ENCODE assay signal across 11 cellular contexts in the genomic region with DNA sequence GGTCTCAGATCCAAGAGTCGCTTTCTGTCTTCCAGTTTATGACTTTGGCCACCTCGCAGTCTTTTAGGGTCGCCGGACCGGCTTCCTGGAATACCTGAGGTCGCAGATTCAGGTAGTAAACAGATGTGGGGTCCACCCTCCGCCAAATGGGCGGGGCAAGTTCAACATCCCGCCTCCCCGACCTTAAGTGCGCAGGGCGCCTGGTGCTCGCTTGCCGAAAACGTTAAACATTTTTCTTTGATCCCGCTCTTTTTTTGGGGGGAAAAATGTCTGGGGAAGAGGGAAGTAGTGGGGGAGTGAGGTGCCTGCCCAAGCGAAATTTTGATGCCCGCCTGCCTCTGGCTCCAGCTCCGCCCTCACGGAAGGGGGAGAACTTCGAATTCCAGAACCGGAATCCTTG.
DNase-seq lines count a peak whose midpoint lies in the region; ATAC-seq and TF ChIP-seq lines count a peak whose summit lies in the region.
"Had no signal": no experiment of that assay in that cellular context is flagged by ENCODE, and none has a peak within 500 bp of the region (broad histone marks: within the 10 kb centered on the region; RNA-seq: fewer than 3 reads in every experiment).

No MANE protein-coding gene starts in this region.

- H3K36me3 Mint-ChIP-seq in GM23338 (ENCODE audit: low read depth): no peaks in the 10 kb centered on the region

- peak overlapping the region; percentile 86 for H3K4me3 Mint-ChIP-seq in GM23338

- H3K4me3 ChIP-seq in A673 (ENCODE audit: low read depth, low read length, poor library complexity, severe bottlenecking): peak overlapping the region; percentile 34
- peak overlapping the region; percentile 78 for H3K4me3 ChIP-seq in GM23338
- peak overlapping the region; percentile 49 for H3K4me3 ChIP-seq in lower lobe of right lung

- H3K4me1 ChIP-seq in A673 (ENCODE audit: insufficient read depth, low read length, poor library complexity, severe bottlenecking) (no peaks in the 10 kb centered on the region), GM23338 (ENCODE audit: insufficient read depth) (peaks cover 26% of the 10 kb centered on the region), lower lobe of right lung (no peaks in the 10 kb centered on the region)

- no peaks in the 10 kb centered on the region for H4K20me1 ChIP-seq in GM23338 (replicated peaks; ENCODE audit: insufficient read depth)

- peaks cover 53% of the 10 kb centered on the region for H3K27me3 ChIP-seq in A673 (replicated peaks; ENCODE audit: insufficient read depth, low read depth, low read length, poor library complexity)
- peaks cover 85% of the 10 kb centered on the region for H3K27me3 ChIP-seq in GM23338 (ENCODE audit: insufficient read depth)
- peaks cover 71% of the 10 kb centered on the region for H3K27me3 ChIP-seq in lower lobe of right lung (ENCODE audit: low read depth)

- no peaks in the 10 kb centered on the region for H3K9me2 ChIP-seq in GM23338 (ENCODE audit: insufficient read depth)

- no peaks in the 10 kb centered on the region for H3K36me3 ChIP-seq in A673 (ENCODE audit: insufficient read depth, low read length, poor library complexity, severe bottlenecking)
- H3K36me3 ChIP-seq in GM23338 (ENCODE audit: insufficient read depth): no peaks in the 10 kb centered on the region
- no peaks in the 10 kb centered on the region for H3K36me3 ChIP-seq in lower lobe of right lung

- H3K9me3 Mint-ChIP-seq in GM23338: no peaks in the 10 kb centered on the region

- TF ChIP-seq CTCF in A673 (conservative IDR thresholded peaks at IDR 0.05; ENCODE audit: low read depth, low read length) (no peak), GM23338 (conservative IDR thresholded peaks at IDR 0.05; ENCODE audit: low read depth in 2 of 2) (no peak), lower lobe of right lung (IDR thresholded peaks at IDR 0.05) (no peak), omental fat pad (IDR thresholded peaks at IDR 0.05) (no peak)

- intact Hi-C loops in A673 (cut with micrococcal nuclease; ENCODE audit: unreplicated experiment): loop anchor here (10.0 kb wide), 1 partner anchor 495 kb away; no protein-coding TSS in a partner anchor
- intact Hi-C loops in lower lobe of right lung (cut with DNase I): no loop called here

- H3K27ac Mint-ChIP-seq in GM23338: no peak overlapping the region

- H3K27me3 Mint-ChIP-seq in GM23338 (ENCODE audit: insufficient read depth, low read depth, poor library complexity): peaks cover 46% of the 10 kb centered on the region

- DNase-seq in A673 (ENCODE audit: low spot score) (no peak), GM23338 (ENCODE audit: low spot score) (peak; percentile 82), ecto neural progenitor cell (ENCODE audit: low spot score) (peak; percentile 64), lower lobe of right lung (no peak), A172 (ENCODE audit: low spot score) (no peak), T1000 (lab: John Stamatoyannopoulos, UW) (no peak), omental fat pad (ENCODE audit: low spot score) (no peak)
- DNase-seq: activated CD4-positive, alpha-beta T cell treated with anti-CD3 and anti-CD28 coated beads, Interleukin-2, amount 50 U/mL, for 4 hours; DND-41; midbrain had no signal

- H3K27ac ChIP-seq in A673 (ENCODE audit: low read depth, low read length, poor library complexity, severe bottlenecking) (no peak overlapping the region), GM23338 (ENCODE audit: low read depth) (no peak overlapping the region), lower lobe of right lung (peak overlapping the region; percentile 75)

- ATAC-seq in GM23338 (peak; percentile 72), lower lobe of right lung (no peak), GM19324 (IDR thresholded peaks at IDR 0.05; ENCODE audit: low FRiP score, unreplicated experiment) (no peak), omental fat pad (ENCODE audit: low FRiP score) (no peak)

- POLR2A ChIA-PET in A673 (lab: Charles Lee; ENCODE audit: low non-redundant PET): no interaction called here

- CTCF ChIA-PET in A673 (lab: Charles Lee): no interaction called here

- peaks cover 30% of the 10 kb centered on the region for H3K4me1 Mint-ChIP-seq in GM23338

- H3K9me3 ChIP-seq in A673 (ENCODE audit: low read depth, low read length, poor library complexity, severe bottlenecking) (no peaks in the 10 kb centered on the region), lower lobe of right lung (no peaks in the 10 kb centered on the region)

- BruUV-seq in A673 (replicated peaks; lab: Mats Ljungman, UMichigan): no TSS peak

- peak overlapping the region; percentile 89 for H3K4me2 ChIP-seq in GM23338

- H3K79me2 ChIP-seq in GM23338 (replicated peaks; ENCODE audit: insufficient read depth): no peaks in the 10 kb centered on the region

- 0 out of 2 replicates have a peak, but pooled peaks cover 7% of the 10 kb centered on the region for H3F3A ChIP-seq in GM23338 (replicated peaks; ENCODE audit: low read depth)

- peak overlapping the region; percentile 97 for H2AFZ ChIP-seq in GM23338

TF ChIP-seq in GM23338, 12 proteins besides CTCF, POLR2A, EP300 and RAD21:
- no peak for TF ChIP-seq CREB1 (CRISPR knock-in tag; IDR thresholded peaks at IDR 0.05; ENCODE audit: low read depth)
- peak; percentile 12 for TF ChIP-seq EZH2 (IDR thresholded peaks at IDR 0.05; ENCODE audit: low read depth, unreplicated experiment)

Comparison
In these comparisons a context has a peak if more than half of its experiments do, and no peak if none do; other contexts are left out.
1. DNase-seq: peak in GM23338 (single experiment) and ecto neural progenitor cell (single experiment); none in A673 (single experiment), lower lobe of right lung (single experiment), A172 (single experiment), T1000 (single experiment) and omental fat pad (single experiment).
2. Peak in every context shown above with its lines, with median percentiles within 50 percentile points of each other: H3K4me3 ChIP-seq.